In the genomic region with DNA sequence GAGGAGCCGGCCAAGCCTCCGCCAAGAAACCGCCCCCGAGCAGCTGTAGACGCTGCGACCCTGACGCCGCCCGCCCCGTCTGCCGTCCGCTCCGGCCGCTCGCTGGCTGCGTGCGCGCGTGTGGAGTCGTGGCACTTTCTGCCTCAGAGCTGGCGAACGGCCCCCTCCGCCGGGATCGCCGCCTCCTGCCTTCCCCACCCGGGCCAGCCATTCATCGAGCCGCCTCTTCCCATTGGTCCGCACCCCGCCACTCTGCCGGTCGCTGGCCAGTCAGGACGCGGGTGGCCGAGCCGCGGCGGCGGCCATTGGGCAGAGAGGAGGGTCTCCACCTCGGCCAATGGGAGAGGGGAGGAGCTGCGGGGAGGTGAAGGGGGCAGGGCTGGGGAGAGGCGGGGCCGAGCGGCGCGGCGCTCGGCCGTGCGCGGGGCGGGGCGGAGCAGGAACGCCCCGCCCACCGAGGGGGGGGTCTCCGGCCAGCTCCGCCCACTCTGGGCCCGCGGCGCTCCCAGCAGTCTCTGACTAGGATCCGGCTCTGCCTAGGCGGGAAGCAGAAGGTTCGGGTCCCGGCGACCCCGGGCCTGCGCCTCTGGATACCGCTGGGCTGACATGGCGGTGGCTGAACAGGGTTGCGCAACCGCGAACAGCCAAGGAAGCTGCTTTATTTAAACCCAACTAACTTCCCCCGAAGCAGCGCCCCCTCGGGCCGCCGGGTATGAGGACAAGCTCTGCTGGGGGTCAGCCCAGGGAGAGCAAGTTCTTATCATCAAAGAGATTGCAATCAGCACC, we compare ENCODE assay signal across 1 cellular context.
TF ChIP-seq lines count a peak whose summit lies in the region.

TSS of gene RRBP1 (minus strand) at position 140 of the 786 bp plus-strand sequence. CDS start 21,735 bp downstream, outside the sequence.

TF ChIP-seq in HepG2, 621 proteins besides CTCF, POLR2A, EP300 and RAD21 (continued from another document and continues in another):
- TF ChIP-seq, protein P1, sequence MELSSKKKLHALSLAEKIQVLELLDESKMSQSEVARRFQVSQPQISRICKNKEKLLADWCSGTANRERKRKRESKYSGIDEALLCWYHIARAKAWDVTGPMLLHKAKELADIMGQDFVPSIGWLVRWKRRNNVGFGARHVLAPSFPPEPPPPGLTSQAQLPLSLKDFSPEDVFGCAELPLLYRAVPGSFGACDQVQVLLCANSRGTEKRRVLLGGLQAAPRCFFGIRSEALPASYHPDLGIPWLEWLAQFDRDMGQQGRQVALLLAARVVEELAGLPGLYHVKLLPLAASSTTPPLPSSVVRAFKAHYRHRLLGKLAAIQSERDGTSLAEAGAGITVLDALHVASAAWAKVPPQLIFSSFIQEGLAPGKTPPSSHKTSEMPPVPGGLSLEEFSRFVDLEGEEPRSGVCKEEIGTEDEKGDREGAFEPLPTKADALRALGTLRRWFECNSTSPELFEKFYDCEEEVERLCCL (CRISPR knock-in tag; IDR thresholded peaks at IDR 0.05; ENCODE audit: borderline replicate concordance), result peak; percentile 43; the same call in 1 of the 2 replicates
- TF ChIP-seq ZNF616 (CRISPR knock-in tag; IDR thresholded peaks at IDR 0.05; ENCODE audit: low read depth) (0 out of 2 replicates have a peak, but pooled peaks have one; percentile 57), NCOR1 (IDR thresholded peaks at IDR 0.05; ENCODE audit: borderline replicate concordance, low read length) (peak; percentile 87; the same call in 1 of the 2 replicates), HMG20B (CRISPR knock-in tag; conservative IDR thresholded peaks at IDR 0.05) (peak; percentile 77), KDM1A (CRISPR knock-in tag; IDR thresholded peaks at IDR 0.05) (peak; percentile 91), ZSCAN29 (CRISPR knock-in tag; conservative IDR thresholded peaks at IDR 0.05) (peak; percentile 89), U2AF2 (IDR thresholded peaks at IDR 0.05; ENCODE audit: low read depth, low read length) (no peak), XBP1 (CRISPR knock-in tag; IDR thresholded peaks at IDR 0.05) (0 out of 2 replicates have a peak, but pooled peaks have one; percentile 56), NFYC (CRISPR knock-in tag; IDR thresholded peaks at IDR 0.05) (peak; percentile 96), HES4 (CRISPR knock-in tag; IDR thresholded peaks at IDR 0.05; ENCODE audit: borderline replicate concordance) (no peak; the same call in none of the 2 replicates), ATF7-NPFF (CRISPR knock-in tag; IDR thresholded peaks at IDR 0.05; ENCODE audit: low read depth) (peak; percentile 76), ATRX (CRISPR knock-in tag; IDR thresholded peaks at IDR 0.05; ENCODE audit: borderline replicate concordance) (no peak), ZNF746 (CRISPR knock-in tag; IDR thresholded peaks at IDR 0.05) (peak; percentile 58), ZNF841 (CRISPR knock-in tag; IDR thresholded peaks at IDR 0.05; ENCODE audit: borderline replicate concordance) (no peak), ZNF260 (CRISPR knock-in tag; IDR thresholded peaks at IDR 0.05; ENCODE audit: borderline replicate concordance, low read depth) (no peak), ARID4A (CRISPR knock-in tag; IDR thresholded peaks at IDR 0.05; ENCODE audit: borderline replicate concordance) (peak; percentile 93), ZNF264 (CRISPR knock-in tag; IDR thresholded peaks at IDR 0.05) (peak; percentile 72; the same call in 1 of the 2 replicates), ZEB1 (IDR thresholded peaks at IDR 0.05; ENCODE audit: insufficient replicate concordance, low read depth) (peak; percentile 59), KLF16 (CRISPR knock-in tag; IDR thresholded peaks at IDR 0.05) (peak in 1 of 2 experiments; percentile 61; a peak in 1 of 4 replicates), ZNF674 (CRISPR knock-in tag; IDR thresholded peaks at IDR 0.05; ENCODE audit: low read depth) (peak; percentile 93; the same call in 1 of the 2 replicates), BHLHE40 (IDR thresholded peaks at IDR 0.05; ENCODE audit: low read length) (0 out of 2 replicates have a peak, but pooled peaks have one; percentile 20), ZNF615 (CRISPR knock-in tag; IDR thresholded peaks at IDR 0.05; ENCODE audit: borderline replicate concordance) (no peak), ZNF558 (CRISPR knock-in tag; IDR thresholded peaks at IDR 0.05; ENCODE audit: borderline replicate concordance) (peak; percentile 85; the same call in 1 of the 2 replicates), ZNF282 (IDR thresholded peaks at IDR 0.05; ENCODE audit: partially characterized antibody) (no peak), IRF2 (CRISPR knock-in tag; IDR thresholded peaks at IDR 0.05) (peak; percentile 69; the same call in 1 of the 2 replicates), SKI (IDR thresholded peaks at IDR 0.05; ENCODE audit: partially characterized antibody) (peak; percentile 78), ZNF431 (CRISPR knock-in tag; IDR thresholded peaks at IDR 0.05; ENCODE audit: borderline replicate concordance, low read depth) (peak; percentile 67; the same call in 1 of the 2 replicates), HDAC2 (CRISPR knock-in tag; IDR thresholded peaks at IDR 0.05) (peak; percentile 89), MXI1 (IDR thresholded peaks at IDR 0.05; ENCODE audit: borderline replicate concordance, low read depth, low read length) (peak; percentile 78; the same call in 1 of the 3 replicates), ZNF317 (CRISPR knock-in tag; IDR thresholded peaks at IDR 0.05) (peak; percentile 71; the same call in 1 of the 2 replicates), MIXL1 (CRISPR knock-in tag; IDR thresholded peaks at IDR 0.05) (peak; percentile 59), MLLT10 (CRISPR knock-in tag; IDR thresholded peaks at IDR 0.05) (no peak)
- TF ChIP-seq, protein P2, sequence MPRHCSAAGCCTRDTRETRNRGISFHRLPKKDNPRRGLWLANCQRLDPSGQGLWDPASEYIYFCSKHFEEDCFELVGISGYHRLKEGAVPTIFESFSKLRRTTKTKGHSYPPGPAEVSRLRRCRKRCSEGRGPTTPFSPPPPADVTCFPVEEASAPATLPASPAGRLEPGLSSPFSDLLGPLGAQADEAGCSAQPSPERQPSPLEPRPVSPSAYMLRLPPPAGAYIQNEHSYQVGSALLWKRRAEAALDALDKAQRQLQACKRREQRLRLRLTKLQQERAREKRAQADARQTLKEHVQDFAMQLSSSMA (CRISPR knock-in tag; IDR thresholded peaks at IDR 0.05), result 0 out of 2 replicates have a peak, but pooled peaks have one; percentile 60
- TF ChIP-seq, protein P3, sequence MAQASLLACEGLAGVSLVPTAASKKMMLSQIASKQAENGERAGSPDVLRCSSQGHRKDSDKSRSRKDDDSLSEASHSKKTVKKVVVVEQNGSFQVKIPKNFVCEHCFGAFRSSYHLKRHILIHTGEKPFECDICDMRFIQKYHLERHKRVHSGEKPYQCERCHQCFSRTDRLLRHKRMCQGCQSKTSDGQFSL (CRISPR knock-in tag; IDR thresholded peaks at IDR 0.05), result peak; percentile 95
- TF ChIP-seq, protein P4, sequence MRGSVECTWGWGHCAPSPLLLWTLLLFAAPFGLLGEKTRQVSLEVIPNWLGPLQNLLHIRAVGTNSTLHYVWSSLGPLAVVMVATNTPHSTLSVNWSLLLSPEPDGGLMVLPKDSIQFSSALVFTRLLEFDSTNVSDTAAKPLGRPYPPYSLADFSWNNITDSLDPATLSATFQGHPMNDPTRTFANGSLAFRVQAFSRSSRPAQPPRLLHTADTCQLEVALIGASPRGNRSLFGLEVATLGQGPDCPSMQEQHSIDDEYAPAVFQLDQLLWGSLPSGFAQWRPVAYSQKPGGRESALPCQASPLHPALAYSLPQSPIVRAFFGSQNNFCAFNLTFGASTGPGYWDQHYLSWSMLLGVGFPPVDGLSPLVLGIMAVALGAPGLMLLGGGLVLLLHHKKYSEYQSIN (CRISPR knock-in tag; IDR thresholded peaks at IDR 0.05; ENCODE audit: borderline replicate concordance), result no peak
- TF ChIP-seq, protein P5, sequence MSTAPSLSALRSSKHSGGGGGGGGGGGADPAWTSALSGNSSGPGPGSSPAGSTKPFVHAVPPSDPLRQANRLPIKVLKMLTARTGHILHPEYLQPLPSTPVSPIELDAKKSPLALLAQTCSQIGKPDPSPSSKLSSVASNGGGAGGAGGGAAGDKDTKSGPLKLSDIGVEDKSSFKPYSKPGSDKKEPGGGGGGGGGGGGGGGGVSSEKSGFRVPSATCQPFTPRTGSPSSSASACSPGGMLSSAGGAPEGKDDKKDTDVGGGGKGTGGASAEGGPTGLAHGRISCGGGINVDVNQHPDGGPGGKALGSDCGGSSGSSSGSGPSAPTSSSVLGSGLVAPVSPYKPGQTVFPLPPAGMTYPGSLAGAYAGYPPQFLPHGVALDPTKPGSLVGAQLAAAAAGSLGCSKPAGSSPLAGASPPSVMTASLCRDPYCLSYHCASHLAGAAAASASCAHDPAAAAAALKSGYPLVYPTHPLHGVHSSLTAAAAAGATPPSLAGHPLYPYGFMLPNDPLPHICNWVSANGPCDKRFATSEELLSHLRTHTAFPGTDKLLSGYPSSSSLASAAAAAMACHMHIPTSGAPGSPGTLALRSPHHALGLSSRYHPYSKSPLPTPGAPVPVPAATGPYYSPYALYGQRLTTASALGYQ (CRISPR knock-in tag; IDR thresholded peaks at IDR 0.05), result peak; percentile 86
- TF ChIP-seq, protein P6, sequence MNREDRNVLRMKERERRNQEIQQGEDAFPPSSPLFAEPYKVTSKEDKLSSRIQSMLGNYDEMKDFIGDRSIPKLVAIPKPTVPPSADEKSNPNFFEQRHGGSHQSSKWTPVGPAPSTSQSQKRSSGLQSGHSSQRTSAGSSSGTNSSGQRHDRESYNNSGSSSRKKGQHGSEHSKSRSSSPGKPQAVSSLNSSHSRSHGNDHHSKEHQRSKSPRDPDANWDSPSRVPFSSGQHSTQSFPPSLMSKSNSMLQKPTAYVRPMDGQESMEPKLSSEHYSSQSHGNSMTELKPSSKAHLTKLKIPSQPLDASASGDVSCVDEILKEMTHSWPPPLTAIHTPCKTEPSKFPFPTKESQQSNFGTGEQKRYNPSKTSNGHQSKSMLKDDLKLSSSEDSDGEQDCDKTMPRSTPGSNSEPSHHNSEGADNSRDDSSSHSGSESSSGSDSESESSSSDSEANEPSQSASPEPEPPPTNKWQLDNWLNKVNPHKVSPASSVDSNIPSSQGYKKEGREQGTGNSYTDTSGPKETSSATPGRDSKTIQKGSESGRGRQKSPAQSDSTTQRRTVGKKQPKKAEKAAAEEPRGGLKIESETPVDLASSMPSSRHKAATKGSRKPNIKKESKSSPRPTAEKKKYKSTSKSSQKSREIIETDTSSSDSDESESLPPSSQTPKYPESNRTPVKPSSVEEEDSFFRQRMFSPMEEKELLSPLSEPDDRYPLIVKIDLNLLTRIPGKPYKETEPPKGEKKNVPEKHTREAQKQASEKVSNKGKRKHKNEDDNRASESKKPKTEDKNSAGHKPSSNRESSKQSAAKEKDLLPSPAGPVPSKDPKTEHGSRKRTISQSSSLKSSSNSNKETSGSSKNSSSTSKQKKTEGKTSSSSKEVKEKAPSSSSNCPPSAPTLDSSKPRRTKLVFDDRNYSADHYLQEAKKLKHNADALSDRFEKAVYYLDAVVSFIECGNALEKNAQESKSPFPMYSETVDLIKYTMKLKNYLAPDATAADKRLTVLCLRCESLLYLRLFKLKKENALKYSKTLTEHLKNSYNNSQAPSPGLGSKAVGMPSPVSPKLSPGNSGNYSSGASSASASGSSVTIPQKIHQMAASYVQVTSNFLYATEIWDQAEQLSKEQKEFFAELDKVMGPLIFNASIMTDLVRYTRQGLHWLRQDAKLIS (CRISPR knock-in tag; IDR thresholded peaks at IDR 0.05), result no peak; the same call in 1 of the 2 replicates
- TF ChIP-seq, protein P7, sequence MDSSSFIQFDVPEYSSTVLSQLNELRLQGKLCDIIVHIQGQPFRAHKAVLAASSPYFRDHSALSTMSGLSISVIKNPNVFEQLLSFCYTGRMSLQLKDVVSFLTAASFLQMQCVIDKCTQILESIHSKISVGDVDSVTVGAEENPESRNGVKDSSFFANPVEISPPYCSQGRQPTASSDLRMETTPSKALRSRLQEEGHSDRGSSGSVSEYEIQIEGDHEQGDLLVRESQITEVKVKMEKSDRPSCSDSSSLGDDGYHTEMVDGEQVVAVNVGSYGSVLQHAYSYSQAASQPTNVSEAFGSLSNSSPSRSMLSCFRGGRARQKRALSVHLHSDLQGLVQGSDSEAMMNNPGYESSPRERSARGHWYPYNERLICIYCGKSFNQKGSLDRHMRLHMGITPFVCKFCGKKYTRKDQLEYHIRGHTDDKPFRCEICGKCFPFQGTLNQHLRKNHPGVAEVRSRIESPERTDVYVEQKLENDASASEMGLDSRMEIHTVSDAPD (CRISPR knock-in tag; IDR thresholded peaks at IDR 0.05), result peak; percentile 72
- TF ChIP-seq, protein P8, sequence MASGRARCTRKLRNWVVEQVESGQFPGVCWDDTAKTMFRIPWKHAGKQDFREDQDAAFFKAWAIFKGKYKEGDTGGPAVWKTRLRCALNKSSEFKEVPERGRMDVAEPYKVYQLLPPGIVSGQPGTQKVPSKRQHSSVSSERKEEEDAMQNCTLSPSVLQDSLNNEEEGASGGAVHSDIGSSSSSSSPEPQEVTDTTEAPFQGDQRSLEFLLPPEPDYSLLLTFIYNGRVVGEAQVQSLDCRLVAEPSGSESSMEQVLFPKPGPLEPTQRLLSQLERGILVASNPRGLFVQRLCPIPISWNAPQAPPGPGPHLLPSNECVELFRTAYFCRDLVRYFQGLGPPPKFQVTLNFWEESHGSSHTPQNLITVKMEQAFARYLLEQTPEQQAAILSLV (CRISPR knock-in tag; IDR thresholded peaks at IDR 0.05; ENCODE audit: borderline replicate concordance), result peak; percentile 80
- TF ChIP-seq, protein P9, sequence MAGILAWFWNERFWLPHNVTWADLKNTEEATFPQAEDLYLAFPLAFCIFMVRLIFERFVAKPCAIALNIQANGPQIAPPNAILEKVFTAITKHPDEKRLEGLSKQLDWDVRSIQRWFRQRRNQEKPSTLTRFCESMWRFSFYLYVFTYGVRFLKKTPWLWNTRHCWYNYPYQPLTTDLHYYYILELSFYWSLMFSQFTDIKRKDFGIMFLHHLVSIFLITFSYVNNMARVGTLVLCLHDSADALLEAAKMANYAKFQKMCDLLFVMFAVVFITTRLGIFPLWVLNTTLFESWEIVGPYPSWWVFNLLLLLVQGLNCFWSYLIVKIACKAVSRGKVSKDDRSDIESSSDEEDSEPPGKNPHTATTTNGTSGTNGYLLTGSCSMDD (CRISPR knock-in tag; IDR thresholded peaks at IDR 0.05), result no peak
